ENCODE assay signal across 7 cellular contexts in the genomic region with DNA sequence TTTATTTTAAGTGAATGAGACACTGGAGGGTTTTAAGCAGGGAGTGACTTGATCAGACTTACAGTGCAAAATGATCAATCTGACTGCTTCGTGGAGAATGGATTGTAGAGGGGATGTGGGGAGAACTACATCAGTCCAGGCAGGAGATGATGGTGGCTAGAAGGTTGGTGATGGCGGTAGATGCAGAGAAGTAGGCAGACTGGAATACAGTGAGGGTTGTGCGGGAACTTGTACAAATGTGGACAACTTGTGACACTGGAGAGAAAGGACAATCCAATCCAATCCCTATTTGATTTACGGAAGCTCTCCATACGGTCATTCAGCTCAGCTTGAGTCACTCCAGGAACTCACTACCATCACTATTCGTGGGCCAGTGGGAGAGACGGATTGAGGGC. TPM values are rescaled to one million over a fixed set of nuclear protein-coding genes. Genes with fewer than 3 reads are reported as not detected.
DNase-seq lines count a peak whose midpoint lies in the region; ATAC-seq and TF ChIP-seq lines count a peak whose summit lies in the region.

No MANE protein-coding gene starts in this region.

- H3K27ac Mint-ChIP-seq in activated T-helper 2 cell treated with anti-CD3 and anti-CD28 coated beads, Interferon-gamma antibody, Interleukin-2, Interleukin-4, amounts not matched to agents 10 μg/mL and 5 μg/mL and 100 μg/mL, durations not matched to agents 14 hours and 24 hours and 36 hours, result peak overlapping the region; percentile 79
- peak overlapping the region; percentile 96 for H3K27ac Mint-ChIP-seq in stimulated activated naive B cell treated with anti-CD40 and anti-IgM and Interleukin-4, amounts not matched to agents 10 μg/mL and 1 μg/mL and 100 μg/mL, for 72 hours

- intact Hi-C loops in activated T-helper 2 cell treated with anti-CD3 and anti-CD28 coated beads, Interferon-gamma antibody, Interleukin-2, Interleukin-4, amounts not matched to agents 10 μg/mL and 5 μg/mL and 100 μg/mL, durations not matched to agents 14 hours and 24 hours and 36 hours (cut with micrococcal nuclease), result loop anchor here (1.0 to 5.0 kb wide), 9 partner anchors 9 to 655 kb away; a partner anchor contains a TSS

- H3K4me3 Mint-ChIP-seq in activated T-helper 2 cell treated with anti-CD3 and anti-CD28 coated beads, Interferon-gamma antibody, Interleukin-2, Interleukin-4, amounts not matched to agents 10 μg/mL and 5 μg/mL and 100 μg/mL, durations not matched to agents 14 hours and 24 hours and 36 hours (ENCODE audit: low read depth), result peak overlapping the region; percentile 96
- H3K4me3 Mint-ChIP-seq in stimulated activated naive B cell treated with anti-CD40 and anti-IgM and Interleukin-4, amounts not matched to agents 10 μg/mL and 1 μg/mL and 100 μg/mL, for 72 hours, result peak overlapping the region; percentile 85 to 90

- peak overlapping the region; percentile 95 for H3K27ac ChIP-seq in HL-60 (replicated peaks)

- H3K4me1 ChIP-seq in iPS-15b (ENCODE audit: control insufficient read depth, insufficient read depth, low read length), result no peaks in the 10 kb centered on the region

- peaks cover 20% of the 10 kb centered on the region for H3K36me3 Mint-ChIP-seq in activated T-helper 2 cell treated with anti-CD3 and anti-CD28 coated beads, Interferon-gamma antibody, Interleukin-2, Interleukin-4, amounts not matched to agents 10 μg/mL and 5 μg/mL and 100 μg/mL, durations not matched to agents 14 hours and 24 hours and 36 hours (ENCODE audit: low read depth)
- H3K36me3 Mint-ChIP-seq in stimulated activated naive B cell treated with anti-CD40 and anti-IgM and Interleukin-4, amounts not matched to agents 10 μg/mL and 1 μg/mL and 100 μg/mL, for 72 hours, result peaks cover 19 to 36% of the 10 kb centered on the region in 2 donors

- no peaks in the 10 kb centered on the region for H3K36me3 ChIP-seq in iPS-15b (ENCODE audit: control insufficient read depth, insufficient read depth, low read length)

- peak overlapping the region; percentile 92 for H3K4me3 ChIP-seq in HL-60 (replicated peaks; ENCODE audit: insufficient read depth, low read length)
- H3K4me3 ChIP-seq in iPS-15b (ENCODE audit: low read depth, low read length), result peak overlapping the region; percentile 81

- ATAC-seq in stimulated activated naive B cell treated with anti-CD40 and anti-IgM and Interleukin-4, amounts not matched to agents 10 μg/mL and 1 μg/mL and 100 μg/mL, for 72 hours (replicated peaks), result no peak
- no peak for ATAC-seq in HG03571 (IDR thresholded peaks at IDR 0.05; ENCODE audit: unreplicated experiment)
- ATAC-seq in GM21529 (IDR thresholded peaks at IDR 0.05; ENCODE audit: unreplicated experiment), result no peak

- H3K4me1 Mint-ChIP-seq in activated T-helper 2 cell treated with anti-CD3 and anti-CD28 coated beads, Interferon-gamma antibody, Interleukin-2, Interleukin-4, amounts not matched to agents 10 μg/mL and 5 μg/mL and 100 μg/mL, durations not matched to agents 14 hours and 24 hours and 36 hours (ENCODE audit: low read depth), result peaks cover 37% of the 10 kb centered on the region
- H3K4me1 Mint-ChIP-seq in stimulated activated naive B cell treated with anti-CD40 and anti-IgM and Interleukin-4, amounts not matched to agents 10 μg/mL and 1 μg/mL and 100 μg/mL, for 72 hours, result peaks cover 30 to 45% of the 10 kb centered on the region in 2 donors

- H3K27me3 Mint-ChIP-seq in activated T-helper 2 cell treated with anti-CD3 and anti-CD28 coated beads, Interferon-gamma antibody, Interleukin-2, Interleukin-4, amounts not matched to agents 10 μg/mL and 5 μg/mL and 100 μg/mL, durations not matched to agents 14 hours and 24 hours and 36 hours (ENCODE audit: low read depth), result no peaks in the 10 kb centered on the region
- H3K27me3 Mint-ChIP-seq in stimulated activated naive B cell treated with anti-CD40 and anti-IgM and Interleukin-4, amounts not matched to agents 10 μg/mL and 1 μg/mL and 100 μg/mL, for 72 hours, result no peaks in the 10 kb centered on the region

- no peaks in the 10 kb centered on the region for H3K9me3 Mint-ChIP-seq in activated T-helper 2 cell treated with anti-CD3 and anti-CD28 coated beads, Interferon-gamma antibody, Interleukin-2, Interleukin-4, amounts not matched to agents 10 μg/mL and 5 μg/mL and 100 μg/mL, durations not matched to agents 14 hours and 24 hours and 36 hours
- H3K9me3 Mint-ChIP-seq in stimulated activated naive B cell treated with anti-CD40 and anti-IgM and Interleukin-4, amounts not matched to agents 10 μg/mL and 1 μg/mL and 100 μg/mL, for 72 hours, result no peaks in the 10 kb centered on the region

- no peak for DNase-seq in HL-60 (ENCODE audit: low read depth in 1 of 2, low spot score in 1 of 2)
- no peak for DNase-seq in activated T-helper 2 cell treated with anti-CD3 and anti-CD28 coated beads, Interferon-gamma antibody, Interleukin-2, Interleukin-4, amounts not matched to agents 10 μg/mL and 5 μg/mL and 100 μg/mL, durations not matched to agents 14 hours and 24 hours and 36 hours (ENCODE audit: low spot score)
- DNase-seq in stimulated activated naive B cell treated with anti-CD40 and anti-IgM and Interleukin-4, amounts not matched to agents 10 μg/mL and 1 μg/mL and 100 μg/mL, for 72 hours, result no peak
- no peak for DNase-seq in iPS-NIHi11 (ENCODE audit: low spot score)

- TF ChIP-seq CTCF in HL-60 (IDR thresholded peaks at IDR 0.05; ENCODE audit: insufficient read depth, low read length), result no peak

- H3K9ac ChIP-seq in iPS-15b (ENCODE audit: low read depth, low read length), result peak overlapping the region; percentile 92

- H3K9me3 ChIP-seq in iPS-15b (ENCODE audit: control insufficient read depth, insufficient read depth, low read length), result no peaks in the 10 kb centered on the region

- no peaks in the 10 kb centered on the region for H3K27me3 ChIP-seq in HL-60 (ENCODE audit: insufficient read depth, poor library complexity, severe bottlenecking)
- no peaks in the 10 kb centered on the region for H3K27me3 ChIP-seq in iPS-15b (ENCODE audit: control insufficient read depth, insufficient read depth, low read length)

RNA-seq across cellular contexts. Expression of a gene that starts 0.6 kb away (rescaled TPM):
- 2.4 and 2.6 TPM in 2 replicates for total RNA-seq in activated T-helper 2 cell treated with anti-CD3 and anti-CD28 coated beads, Interferon-gamma antibody, Interleukin-2, Interleukin-4, amounts not matched to agents 10 μg/mL and 5 μg/mL and 100 μg/mL, durations not matched to agents 14 hours and 24 hours and 36 hours

RNA-seq across cellular contexts. Expression of a gene that starts 0.7 kb away (rescaled TPM):
- 39.6 and 42.2 TPM in 2 replicates for total RNA-seq in activated T-helper 2 cell treated with anti-CD3 and anti-CD28 coated beads, Interferon-gamma antibody, Interleukin-2, Interleukin-4, amounts not matched to agents 10 μg/mL and 5 μg/mL and 100 μg/mL, durations not matched to agents 14 hours and 24 hours and 36 hours

RNA-seq across cellular contexts. Expression of a gene that starts 39.3 kb away (rescaled TPM):
- total RNA-seq in activated T-helper 2 cell treated with anti-CD3 and anti-CD28 coated beads, Interferon-gamma antibody, Interleukin-2, Interleukin-4, amounts not matched to agents 10 μg/mL and 5 μg/mL and 100 μg/mL, durations not matched to agents 14 hours and 24 hours and 36 hours, result 7.7 and 8.0 TPM in 2 replicates

RNA-seq across cellular contexts. Expression of a gene that starts 55.3 kb away (rescaled TPM):
- not detected in 2 replicates for total RNA-seq in activated T-helper 2 cell treated with anti-CD3 and anti-CD28 coated beads, Interferon-gamma antibody, Interleukin-2, Interleukin-4, amounts not matched to agents 10 μg/mL and 5 μg/mL and 100 μg/mL, durations not matched to agents 14 hours and 24 hours and 36 hours
